Comparison of ENCODE assay signal across 1 cellular context in the genomic region with DNA sequence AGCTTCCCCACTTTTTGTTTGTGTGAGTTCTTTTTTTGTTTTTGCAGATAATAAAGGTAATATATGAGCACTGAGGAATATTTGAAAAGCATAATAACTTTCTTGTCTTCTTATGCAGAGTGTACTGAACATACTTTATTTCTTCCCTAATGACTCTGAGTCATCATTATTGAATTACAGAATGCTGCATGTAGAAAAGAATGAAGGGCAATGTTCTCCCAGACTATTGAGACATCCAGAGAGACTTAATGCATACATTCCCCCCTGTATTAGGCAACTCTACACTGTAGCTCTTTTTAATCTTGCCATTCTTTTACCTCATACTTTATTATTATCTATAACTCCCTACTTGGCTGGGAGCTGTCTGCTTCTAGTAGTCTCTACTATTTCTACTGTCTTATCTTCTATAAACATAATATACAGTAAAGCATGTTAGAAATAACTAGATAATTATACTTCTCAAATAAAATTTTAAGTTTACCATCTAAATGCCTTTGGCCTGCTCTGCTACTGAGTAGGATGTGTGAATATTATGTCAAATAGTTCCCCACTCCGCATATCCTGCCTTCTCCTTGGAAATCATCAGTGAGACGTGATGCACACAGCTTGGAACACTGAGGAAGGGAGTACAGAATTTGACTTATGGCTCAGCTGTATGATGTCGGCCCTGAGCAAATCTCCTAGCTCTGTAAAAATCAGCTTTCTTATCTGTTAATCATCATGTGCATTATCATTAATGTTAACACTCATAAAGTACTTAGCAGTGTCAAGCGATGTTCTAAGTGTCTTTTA.
TF ChIP-seq lines count a peak whose summit lies in the region.

No MANE protein-coding gene starts in this region.

TF ChIP-seq in IMR-90, 13 proteins besides CTCF, POLR2A, EP300 and RAD21 (continued from another document):
- TF ChIP-seq, protein P1, sequence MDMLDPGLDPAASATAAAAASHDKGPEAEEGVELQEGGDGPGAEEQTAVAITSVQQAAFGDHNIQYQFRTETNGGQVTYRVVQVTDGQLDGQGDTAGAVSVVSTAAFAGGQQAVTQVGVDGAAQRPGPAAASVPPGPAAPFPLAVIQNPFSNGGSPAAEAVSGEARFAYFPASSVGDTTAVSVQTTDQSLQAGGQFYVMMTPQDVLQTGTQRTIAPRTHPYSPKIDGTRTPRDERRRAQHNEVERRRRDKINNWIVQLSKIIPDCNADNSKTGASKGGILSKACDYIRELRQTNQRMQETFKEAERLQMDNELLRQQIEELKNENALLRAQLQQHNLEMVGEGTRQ (IDR thresholded peaks at IDR 0.05; ENCODE audit: low read depth, low read length): no peak
- TF ChIP-seq FOS (IDR thresholded peaks at IDR 0.05; ENCODE audit: low read depth, low read length) (peak; percentile 76), MAFK (IDR thresholded peaks at IDR 0.05; ENCODE audit: low read depth, low read length) (peak; percentile 52), BHLHE40 (IDR thresholded peaks at IDR 0.05; ENCODE audit: low read depth, low read length) (no peak), RFX5 (IDR thresholded peaks at IDR 0.05; ENCODE audit: low read depth, low read length) (no peak)
- TF ChIP-seq, protein P2, sequence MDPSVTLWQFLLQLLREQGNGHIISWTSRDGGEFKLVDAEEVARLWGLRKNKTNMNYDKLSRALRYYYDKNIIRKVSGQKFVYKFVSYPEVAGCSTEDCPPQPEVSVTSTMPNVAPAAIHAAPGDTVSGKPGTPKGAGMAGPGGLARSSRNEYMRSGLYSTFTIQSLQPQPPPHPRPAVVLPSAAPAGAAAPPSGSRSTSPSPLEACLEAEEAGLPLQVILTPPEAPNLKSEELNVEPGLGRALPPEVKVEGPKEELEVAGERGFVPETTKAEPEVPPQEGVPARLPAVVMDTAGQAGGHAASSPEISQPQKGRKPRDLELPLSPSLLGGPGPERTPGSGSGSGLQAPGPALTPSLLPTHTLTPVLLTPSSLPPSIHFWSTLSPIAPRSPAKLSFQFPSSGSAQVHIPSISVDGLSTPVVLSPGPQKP (IDR thresholded peaks at IDR 0.05; ENCODE audit: borderline replicate concordance, low read depth, low read length): no peak
